Comparison of ENCODE assay signal across 19 cellular contexts in genomic region chr3:29331035-29331434, GRCh38. TPM values are rescaled to one million over a fixed set of nuclear protein-coding genes. Genes with fewer than 3 reads are reported as not detected.
DNase-seq lines count a peak whose midpoint lies in the region; ATAC-seq and TF ChIP-seq lines count a peak whose summit lies in the region.
"Had no signal": no experiment of that assay in that cellular context is flagged by ENCODE, and none has a peak within 500 bp of the region (broad histone marks: within the 10 kb centered on the region; RNA-seq: fewer than 3 reads in every experiment).

No MANE protein-coding gene starts in this region.

- no peak overlapping the region for H2AK5ac ChIP-seq in neuronal stem cell (ENCODE audit: low read depth, low read length)

- H3K27me3 ChIP-seq in gastroesophageal sphincter = no peaks in the 10 kb centered on the region
- H3K27me3 ChIP-seq in neuronal stem cell (ENCODE audit: control insufficient read depth in 3 of 3, insufficient read depth in 3 of 3, low read depth in 1 of 3, low read length in 3 of 3) = no peaks in the 10 kb centered on the region
- no peaks in the 10 kb centered on the region for H3K27me3 ChIP-seq in HAP-1 (ENCODE audit: low read depth)
- H3K27me3 ChIP-seq: BLaER1 treated with 17β-estradiol and CSF1 and Interleukin-3, amounts not matched to agents 10 nM and 100 nM had no signal

- no peak overlapping the region for H2BK120ac ChIP-seq in neuronal stem cell (ENCODE audit: low read depth, low read length)

- H4K8ac ChIP-seq in neuronal stem cell (ENCODE audit: low read depth, low read length) = no peak overlapping the region

- peak overlapping the region; percentile 44 for H2AFZ ChIP-seq in neuronal stem cell (ENCODE audit: low read length)

- no peak overlapping the region for H2BK5ac ChIP-seq in neuronal stem cell (ENCODE audit: low read length)

- H3K36me3 ChIP-seq in gastroesophageal sphincter (no peaks in the 10 kb centered on the region), neuronal stem cell (replicated peaks in 1 of 2; ENCODE audit: control insufficient read depth in 2 of 2, insufficient read depth in 2 of 2, low read length in 2 of 2) (no peaks in the 10 kb centered on the region), HAP-1 (replicated peaks) (no peaks in the 10 kb centered on the region)
- H3K36me3 ChIP-seq: BLaER1 treated with 17β-estradiol and CSF1 and Interleukin-3, amounts not matched to agents 10 nM and 100 nM had no signal

- ATAC-seq in Right ventricle myocardium superior (ENCODE audit: poor library complexity) (peak; percentile 59), gastroesophageal sphincter (no peak), HG03025 (IDR thresholded peaks at IDR 0.05; ENCODE audit: low FRiP score, unreplicated experiment) (no peak), GM19452 (IDR thresholded peaks at IDR 0.05; ENCODE audit: unreplicated experiment) (no peak)

- H3K14ac ChIP-seq in neuronal stem cell (ENCODE audit: low read length) = no peak overlapping the region

- H3K4ac ChIP-seq in neuronal stem cell (ENCODE audit: low read length) = no peak overlapping the region

- H4K91ac ChIP-seq in neuronal stem cell (ENCODE audit: low read depth, low read length, poor library complexity) = no peak overlapping the region

- DNase-seq in Right ventricle myocardium superior = no peak
- no peak for DNase-seq in cardiac septum (ENCODE audit: low spot score)
- DNase-seq in neuronal stem cell (ENCODE audit: low spot score) = no peak
- no peak for DNase-seq in HAP-1 (ENCODE audit: low spot score in 2 of 2)
- DNase-seq in NCI-H524 treated with DMSO at 0.1 percent for 48 hours (lab: John Stamatoyannopoulos, UW) = no peak
- DNase-seq: activated CD4-positive, alpha-beta T cell treated with anti-CD3 and anti-CD28 coated beads, Interleukin-2, amount 50 U/mL, for 4 hours; activated naive CD4-positive, alpha-beta T cell treated with anti-CD3 and anti-CD28 coated beads, Interleukin-2, amount 10 ng/mL, durations not matched to agents 7 days and 5 days; activated T-cell treated with anti-CD3 and anti-CD28 coated beads, Interleukin-2, amount 50 U/mL, for 1 hour; NCI-H1436; stimulated activated CD4-positive, alpha-beta T cell treated with anti-CD3 and anti-CD28 coated beads, Interleukin-4, amount 100 ng/mL, for 4 hours; stimulated activated CD8-positive, alpha-beta memory T cell treated with anti-CD3 and anti-CD28 coated beads, Interleukin-4, amount 100 ng/mL, for 48 hours had no signal

- H3K4me2 ChIP-seq in neuronal stem cell (ENCODE audit: insufficient read depth, low read length, poor library complexity, severe bottlenecking) = no peak overlapping the region
- H3K4me2 ChIP-seq: BLaER1 treated with 17β-estradiol and CSF1 and Interleukin-3, amounts not matched to agents 10 nM and 100 nM had no signal

- H2BK12ac ChIP-seq in neuronal stem cell (ENCODE audit: low read length) = no peak overlapping the region

- H2BK15ac ChIP-seq in neuronal stem cell (ENCODE audit: low read length) = no peak overlapping the region

- in situ Hi-C loops in HAP-1 (cut with MboI; ENCODE audit: low sequenced_read_pairs) = no loop called here

- H3K9ac ChIP-seq in neuronal stem cell (ENCODE audit: low read depth, low read length, poor library complexity) = no peak overlapping the region
- H3K9ac ChIP-seq: BLaER1 treated with 17β-estradiol and CSF1 and Interleukin-3, amounts not matched to agents 10 nM and 100 nM had no signal

- no peak for TF ChIP-seq CTCF in gastroesophageal sphincter (IDR thresholded peaks at IDR 0.05)

- H3K27ac ChIP-seq in gastroesophageal sphincter = peak overlapping the region in 3 of 4 donors; percentile 50 to 70 (median 53)
- no peak overlapping the region for H3K27ac ChIP-seq in neuronal stem cell (replicated peaks; ENCODE audit: low read length)
- H3K27ac ChIP-seq: 22Rv1; BLaER1 treated with 17β-estradiol and CSF1 and Interleukin-3, amounts not matched to agents 10 nM and 100 nM; RWPE1; VCaP had no signal

- intact Hi-C loops in Right ventricle myocardium superior (cut with DNase I) = no loop called here
- intact Hi-C loops in cardiac septum (cut with DNase I) = loop anchor here (2.0 kb wide), 1 partner anchor 50 kb away; the partner anchor contains the start of gene RBMS3

- WGBS in gastroesophageal sphincter (ENCODE audit: low coverage in 1 of 2), 2 donors = 76 to 84% methylated on average over 3 to 4 of the region's 4 CpGs
- WGBS in neuronal stem cell (ENCODE audit: extremely low coverage in 2 of 2, insufficient read length in 2 of 2, insufficient replicate concordance in 1 of 2), 2 donors = no CpG with 5 or more reads among the region's 4 CpGs

- H3K23ac ChIP-seq in neuronal stem cell (ENCODE audit: low read depth, low read length, poor library complexity) = no peak overlapping the region

- TF ChIP-seq POLR2A in gastroesophageal sphincter (IDR thresholded peaks at IDR 0.05) = no peak

- TF ChIP-seq EP300 in gastroesophageal sphincter (IDR thresholded peaks at IDR 0.05) = no peak

- H3K4me1 ChIP-seq in gastroesophageal sphincter (peaks cover 12 to 52% (median 19%) of the 10 kb centered on the region in 3 donors), neuronal stem cell (ENCODE audit: control insufficient read depth in 2 of 2, insufficient read depth in 1 of 2, low read depth in 1 of 2, low read length in 2 of 2) (peaks cover 0 to 4% of the 10 kb centered on the region in 2 donors), HAP-1 (peaks cover 27% of the 10 kb centered on the region)

- H3K9me3 ChIP-seq in gastroesophageal sphincter (no peaks in the 10 kb centered on the region), neuronal stem cell (replicated peaks in 1 of 2; ENCODE audit: control insufficient read depth in 2 of 2, insufficient read depth in 1 of 2, low read depth in 1 of 2, low read length in 2 of 2) (no peaks in the 10 kb centered on the region), HAP-1 (no peaks in the 10 kb centered on the region)
- H3K9me3 ChIP-seq: BLaER1 treated with 17β-estradiol and CSF1 and Interleukin-3, amounts not matched to agents 10 nM and 100 nM had no signal

- H3K79me1 ChIP-seq in neuronal stem cell (ENCODE audit: low read depth, low read length) = no peaks in the 10 kb centered on the region

- no peak overlapping the region for H3K4me3 ChIP-seq in gastroesophageal sphincter
- H3K4me3 ChIP-seq in neuronal stem cell (ENCODE audit: low read length in 2 of 2) = no peak overlapping the region
- H3K4me3 ChIP-seq in HAP-1 = no peak overlapping the region
- H3K4me3 ChIP-seq: BLaER1 treated with 17β-estradiol and CSF1 and Interleukin-3, amounts not matched to agents 10 nM and 100 nM; skin epidermis had no signal

- no peak overlapping the region for H3K18ac ChIP-seq in neuronal stem cell (ENCODE audit: low read length)

RNA-seq across cellular contexts. Expression of gene RBMS3, which starts 50.2 kb away (rescaled TPM):
- total RNA-seq in Right ventricle myocardium superior = 25.3 TPM
- 49.0 TPM for total RNA-seq in cardiac septum
- total RNA-seq in gastroesophageal sphincter = 10 to 100 TPM; 51.5 to 76.0 (median 66.6) TPM
- 0.45 TPM for polyA plus RNA-seq in neuronal stem cell (2013, experiment 1 of 2)
- polyA plus RNA-seq in neuronal stem cell (2013, experiment 2 of 2) = 0.61 TPM
